Comparison of ENCODE assay signal across 8 cellular contexts in the genomic region with DNA sequence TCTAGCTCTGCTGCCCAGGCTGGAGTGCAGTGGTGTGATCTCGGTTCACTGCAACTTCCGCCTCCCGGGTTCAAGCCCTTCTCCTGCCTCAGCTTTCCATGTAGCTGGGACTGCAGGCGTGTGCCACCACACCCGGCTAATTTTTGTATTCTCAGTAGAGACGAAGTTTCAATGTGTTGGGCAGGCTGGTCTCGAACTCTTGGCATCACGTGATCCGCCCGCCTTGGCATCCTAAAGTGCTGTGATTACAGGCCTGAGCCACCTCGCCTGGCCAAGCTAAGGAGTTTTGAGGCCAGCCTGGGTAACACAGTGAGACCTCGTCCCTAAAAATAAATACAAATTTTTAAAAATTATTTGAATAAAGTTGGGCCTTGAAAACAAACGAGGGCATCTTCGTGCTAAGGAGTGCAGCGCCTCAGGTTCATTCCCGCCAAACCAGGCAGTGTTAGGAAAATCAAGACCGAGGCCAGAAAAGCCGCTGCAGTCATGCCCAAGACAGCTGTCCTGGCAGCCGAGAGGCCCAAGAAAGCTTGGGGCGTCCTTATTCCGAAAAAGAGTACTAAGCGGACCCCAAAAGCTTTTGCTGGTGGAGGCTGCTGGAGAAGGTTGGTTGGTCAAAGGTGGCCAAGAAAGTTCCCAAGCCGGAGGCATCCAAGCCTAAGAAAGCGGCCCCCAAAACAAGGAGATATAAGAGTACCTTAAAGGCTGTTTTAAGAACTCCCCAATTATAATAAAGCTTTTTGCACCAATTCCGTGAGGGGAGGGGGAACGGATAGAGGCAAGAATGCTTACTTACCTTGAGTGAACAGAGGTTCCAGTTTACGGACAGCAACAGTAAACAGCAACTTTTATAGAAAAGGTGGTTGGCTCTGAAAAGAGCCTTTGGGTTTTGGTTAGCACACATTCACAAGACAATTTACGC.
DNase-seq lines count a peak whose midpoint lies in the region; ATAC-seq and TF ChIP-seq lines count a peak whose summit lies in the region.

No MANE protein-coding gene starts in this region.

- H3K9me3 ChIP-seq in Panc1 (ENCODE audit: control insufficient read depth, insufficient read depth, low read depth, low read length) (no peaks in the 10 kb centered on the region), mucosa of rectum (ENCODE audit: control insufficient read depth in 2 of 2, low read length in 2 of 2) (no peaks in the 10 kb centered on the region)

- peak overlapping the region; percentile 80 to 85 for H3K4me3 ChIP-seq in Panc1 (ENCODE audit: low read depth in 2 of 2, low read length in 2 of 2)
- H3K4me3 ChIP-seq in mucosa of rectum (ENCODE audit: low read length in 2 of 2) = peak overlapping the region; percentile 86 to 92

- POLR2A ChIA-PET in Panc1 (lab: Charles Lee) = interaction anchor here (0.6 to 5.4 kb wide), 4 partner anchors 8 to 39 kb away, joined by 3 to 42 read pairs (median 22); a partner anchor contains a TSS

- H3K4me1 Mint-ChIP-seq in central memory CD8-positive, alpha-beta T cell = peaks cover 41% of the 10 kb centered on the region

- no TSS peak for BruUV-seq in Panc1 (replicated peaks; lab: Mats Ljungman, UMichigan)

- intact Hi-C loops in Panc1 (cut with micrococcal nuclease; ENCODE audit: unreplicated experiment) = loop anchor here (5.0 kb wide), 1 partner anchor 39 kb away; a partner anchor contains a TSS

- H3K36me3 ChIP-seq in Panc1 (ENCODE audit: control insufficient read depth, insufficient read depth, low read length) = no peaks in the 10 kb centered on the region; the same call in none of the 2 replicates
- H3K36me3 ChIP-seq in mucosa of rectum (ENCODE audit: control insufficient read depth in 2 of 2, insufficient read depth in 2 of 2, low read length in 2 of 2) = peaks cover 0 to 2% of the 10 kb centered on the region in 2 donors

- H3K27ac Mint-ChIP-seq in central memory CD8-positive, alpha-beta T cell (ENCODE audit: low read depth) = peak overlapping the region; percentile 94

- no peaks in the 10 kb centered on the region for H3K9me3 Mint-ChIP-seq in central memory CD8-positive, alpha-beta T cell

- H3K4me3 Mint-ChIP-seq in central memory CD8-positive, alpha-beta T cell = peak overlapping the region; percentile 93

- no peak for TF ChIP-seq CTCF in Panc1 (IDR thresholded peaks at IDR 0.05)

- peak overlapping the region; percentile 85 to 98 for H3K9ac ChIP-seq in mucosa of rectum (ENCODE audit: low read depth in 1 of 2, low read length in 2 of 2)

- no peak for ATAC-seq in Panc1
- no peak for ATAC-seq in central memory CD8-positive, alpha-beta T cell (replicated peaks; ENCODE audit: extremely low read depth, poor library complexity, severe bottlenecking)

- peaks cover 41% of the 10 kb centered on the region for H3K36me3 Mint-ChIP-seq in central memory CD8-positive, alpha-beta T cell (ENCODE audit: insufficient read depth)

- no peaks in the 10 kb centered on the region for H3K27me3 ChIP-seq in Panc1 (ENCODE audit: control insufficient read depth, insufficient read depth, low read length)
- H3K27me3 ChIP-seq in mucosa of rectum (ENCODE audit: control insufficient read depth in 2 of 2, insufficient read depth in 2 of 2, low read length in 2 of 2) = peaks cover 0 to 2% of the 10 kb centered on the region in 2 donors

- in situ Hi-C loops in Panc1 (cut with HindIII; ENCODE audit: low pct_unique_long_range_greater_than_20kb, low sequenced_read_pairs) = no loop called here

- peaks cover 19% of the 10 kb centered on the region for H3K4me1 ChIP-seq in Panc1 (ENCODE audit: control insufficient read depth, insufficient read depth, low read length)
- H3K4me1 ChIP-seq in mucosa of rectum (ENCODE audit: control insufficient read depth in 2 of 2, insufficient read depth in 2 of 2, low read length in 2 of 2) = peaks cover 8 to 26% of the 10 kb centered on the region in 2 donors

- CTCF ChIA-PET in Panc1 (lab: Charles Lee) = interaction anchor here (1.1 kb wide), 1 partner anchor 13 kb away, joined by 6 read pairs; a partner anchor contains a TSS

- H3K27ac ChIP-seq in Panc1 (ENCODE audit: low read length) = peak overlapping the region; percentile 97
- H3K27ac ChIP-seq in mucosa of rectum (ENCODE audit: low read depth in 2 of 2, low read length in 2 of 2) = peak overlapping the region; percentile 99 to 100

- H3K27me3 Mint-ChIP-seq in central memory CD8-positive, alpha-beta T cell = no peaks in the 10 kb centered on the region

- peak; percentile 57 for DNase-seq in NK-92 treated with Interleukin-12 subunit alpha and Interleukin-12 subunit beta, amount 100 ng/mL, for 24 hours (lab: John Stamatoyannopoulos, UW)
- DNase-seq in NK-92 (lab: John Stamatoyannopoulos, UW; ENCODE audit: unreplicated experiment) (no peak), Panc1 (ENCODE audit: low read depth, low spot score) (no peak), NCI-H2107 treated with DMSO at 0.1 percent for 48 hours (lab: John Stamatoyannopoulos, UW; ENCODE audit: unreplicated experiment) (no peak), pons (ENCODE audit: low spot score) (no peak), SW480 (ENCODE audit: low spot score) (no peak)
- no peak for DNase-seq in central memory CD8-positive, alpha-beta T cell (ENCODE audit: low spot score in 2 of 2)
